19 cellular contexts compared by ENCODE assay signal in the genomic region with DNA sequence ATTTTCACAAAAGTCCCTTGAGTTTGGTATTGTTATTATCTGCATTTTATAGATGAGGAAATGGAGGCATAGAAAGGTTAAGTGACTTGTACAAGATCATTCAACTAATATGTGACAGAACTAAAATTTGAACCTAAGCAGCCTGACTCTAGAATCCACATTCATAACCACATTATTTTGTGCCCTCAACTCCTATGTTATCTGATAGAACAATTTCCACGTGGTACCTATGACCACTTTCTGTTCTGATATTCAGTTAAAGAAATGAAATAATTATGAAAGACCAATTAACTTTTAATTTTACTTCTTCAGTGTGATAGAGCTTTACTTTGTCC.
"Had no signal": no experiment of that assay in that cellular context is flagged by ENCODE, and none has a peak within 500 bp of the region (broad histone marks: within the 10 kb centered on the region; RNA-seq: fewer than 3 reads in every experiment).

No MANE protein-coding gene starts in this region.

- H3K27me3 ChIP-seq: esophagus muscularis mucosa, gastrocnemius medialis, neutrophil, stomach had no signal

- FAIRE-seq: small intestine had no signal

- H3K9me3 ChIP-seq: esophagus muscularis mucosa, gastrocnemius medialis, mucosa of descending colon, neutrophil, stomach had no signal

- DNase-seq: effector CD4-positive, alpha-beta T cell; endodermal cell; gastrocnemius medialis; glutamatergic neuron; islet precursor cell; left colon; mucosa of descending colon; naive thymus-derived CD8-positive, alpha-beta T cell; right cardiac atrium; small intestine; stimulated activated CD4-positive, alpha-beta T cell treated with anti-CD3 and anti-CD28 coated beads, Interleukin-12 subunit alpha, Interleukin-12 subunit beta, amount 100 ng/mL, for 4 hours; stimulated activated naive CD4-positive, alpha-beta T cell; stomach; substantia nigra; trophoblast cell had no signal

- ATAC-seq: naive thymus-derived CD8-positive, alpha-beta T cell; right cardiac atrium had no signal

- H3K27ac ChIP-seq: epithelial cell of prostate, esophagus muscularis mucosa, neutrophil, stomach had no signal

- H3K4me3 ChIP-seq: coronary artery, esophagus muscularis mucosa, gastrocnemius medialis, mucosa of descending colon, stomach had no signal
